Comparison of ENCODE assay signal across 18 cellular contexts in the genomic region with DNA sequence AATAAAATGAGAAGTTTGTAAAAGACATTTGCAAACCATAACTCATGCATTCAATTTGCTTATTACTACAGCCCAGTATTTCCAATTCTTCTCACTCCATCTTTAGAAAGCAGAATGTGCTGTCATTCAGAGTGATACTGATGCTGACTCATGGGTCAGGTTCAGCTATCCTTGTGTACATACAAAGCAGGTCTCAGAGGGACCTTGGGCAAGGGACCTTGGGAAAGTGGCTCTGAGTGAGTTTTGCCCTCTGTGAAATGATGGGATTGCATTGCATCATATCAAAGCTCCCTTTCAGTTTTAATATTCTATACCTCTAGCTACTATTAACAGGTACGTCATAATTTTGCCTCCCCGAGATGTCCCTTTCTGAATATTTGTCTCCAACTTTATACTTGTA.
A peak's percentile ranks its signal among the peaks of the same experiment; 100 is the strongest.
DNase-seq lines count a peak whose midpoint lies in the region; ATAC-seq, FAIRE-seq and TF ChIP-seq lines count a peak whose summit lies in the region.
"Had no signal": no experiment of that assay in that cellular context is flagged by ENCODE, and none has a peak within 500 bp of the region (broad histone marks: within the 10 kb centered on the region; RNA-seq: fewer than 3 reads in every experiment).

No MANE protein-coding gene starts in this region.

- no peak overlapping the region for H2AFZ ChIP-seq in astrocyte (ENCODE audit: low read depth, low read length)

- H3K36me3 ChIP-seq in astrocyte (ENCODE audit: insufficient read depth, low read length) (no peaks in the 10 kb centered on the region), liver (ENCODE audit: control insufficient read depth in 4 of 4, insufficient read depth in 3 of 4, low read depth in 1 of 4, low read length in 3 of 4) (no peaks in the 10 kb centered on the region)

- no peaks in the 10 kb centered on the region for H4K20me1 ChIP-seq in astrocyte (ENCODE audit: insufficient read depth, low read length)

- H3K27ac ChIP-seq in astrocyte (ENCODE audit: low read depth, low read length) (no peak overlapping the region), liver (ENCODE audit: low read depth in 1 of 2, low read length in 2 of 2) (no peak overlapping the region)

- TF ChIP-seq CTCF in astrocyte (IDR thresholded peaks at IDR 0.05; ENCODE audit: insufficient read depth, low read depth, low read length), result no peak
- no peak for TF ChIP-seq CTCF in liver (IDR thresholded peaks at IDR 0.05; ENCODE audit: low read depth, low read length, missing input control)
- no peak for TF ChIP-seq CTCF in endothelial cell (IDR thresholded peaks at IDR 0.05; ENCODE audit: unreplicated experiment)

- H3K9me3 ChIP-seq in astrocyte (ENCODE audit: insufficient read depth, low read depth, low read length), result no peaks in the 10 kb centered on the region
- H3K9me3 ChIP-seq in liver (ENCODE audit: control insufficient read depth in 4 of 4, low read length in 3 of 4), result no peaks in the 10 kb centered on the region

- FAIRE-seq in astrocyte (lab: Jason Lieb, UNC), result no peak
- FAIRE-seq: D721Med, RCC 7860 had no signal

- ATAC-seq in HG03457 (IDR thresholded peaks at IDR 0.05; ENCODE audit: unreplicated experiment), result no peak

- peak overlapping the region; percentile 94 for H3K27ac Mint-ChIP-seq in astrocyte (ENCODE audit: unreplicated experiment)
- H3K27ac Mint-ChIP-seq in endothelial cell (ENCODE audit: unreplicated experiment), result no peak overlapping the region
- H3K27ac Mint-ChIP-seq: CD4-positive, alpha-beta T cell had no signal

- no peaks in the 10 kb centered on the region for H3K27me3 Mint-ChIP-seq in astrocyte (ENCODE audit: low read depth, unreplicated experiment)
- H3K27me3 Mint-ChIP-seq in endothelial cell (ENCODE audit: unreplicated experiment), result no peaks in the 10 kb centered on the region
- H3K27me3 Mint-ChIP-seq: CD4-positive, alpha-beta T cell had no signal

- H3K4me2 ChIP-seq in astrocyte (ENCODE audit: low read length), result no peak overlapping the region

- H3K4me3 Mint-ChIP-seq in astrocyte (ENCODE audit: unreplicated experiment) (no peak overlapping the region), endothelial cell (ENCODE audit: unreplicated experiment) (no peak overlapping the region)
- H3K4me3 Mint-ChIP-seq: CD4-positive, alpha-beta T cell had no signal

- 73% methylated on average over 2 of the region's 2 CpGs for WGBS in liver

- H3K9me3 Mint-ChIP-seq in astrocyte (ENCODE audit: unreplicated experiment) (no peaks in the 10 kb centered on the region), endothelial cell (ENCODE audit: unreplicated experiment) (no peaks in the 10 kb centered on the region)
- H3K9me3 Mint-ChIP-seq: CD4-positive, alpha-beta T cell had no signal

- H3K4me3 ChIP-seq in astrocyte (ENCODE audit: insufficient read depth, low read depth, low read length) (no peak overlapping the region), liver (ENCODE audit: low read depth in 1 of 3, low read length in 3 of 3) (no peak overlapping the region)

- H3K27me3 ChIP-seq in astrocyte (ENCODE audit: insufficient read depth, low read length) (no peaks in the 10 kb centered on the region), liver (ENCODE audit: control insufficient read depth in 4 of 4, insufficient read depth in 4 of 4, low read length in 3 of 4) (no peaks in the 10 kb centered on the region)

- H3K9ac ChIP-seq in astrocyte (ENCODE audit: low read length) (no peak overlapping the region), liver (ENCODE audit: low read depth in 1 of 2, low read length in 2 of 2) (no peak overlapping the region)

- DNase-seq in DMS53 treated with DMSO at 0.1 percent for 48 hours (lab: John Stamatoyannopoulos, UW; ENCODE audit: unreplicated experiment) (peak; percentile 3), HT1080 (ENCODE audit: low read depth) (peak; percentile 15), astrocyte (ENCODE audit: low read depth) (no peak), endothelial cell (ENCODE audit: low spot score) (no peak), putamen (ENCODE audit: low spot score) (no peak)
- no peak for DNase-seq in central memory CD4-positive, alpha-beta T cell
- DNase-seq: AML-193; CD4-positive, alpha-beta T cell; H7; NCI-H1105 treated with DMSO at 0.1 percent for 48 hours; NCI-H1930; NCI-H2171 treated with DMSO at 0.1 percent for 48 hours; NCI-H510A treated with DMSO at 0.1 percent for 48 hours; SHP77 treated with DMSO at 0.1 percent for 48 hours had no signal

- H3K4me1 ChIP-seq in astrocyte (ENCODE audit: insufficient read depth, low read length) (peaks cover 18% of the 10 kb centered on the region), liver (ENCODE audit: control insufficient read depth in 4 of 4, insufficient read depth in 4 of 4, low read length in 3 of 4) (no peaks in the 10 kb centered on the region)

- H3K4me1 Mint-ChIP-seq in astrocyte (ENCODE audit: low read depth, unreplicated experiment) (peaks cover 47% of the 10 kb centered on the region), endothelial cell (ENCODE audit: unreplicated experiment) (no peaks in the 10 kb centered on the region)

- no peaks in the 10 kb centered on the region for H3K79me2 ChIP-seq in astrocyte (ENCODE audit: insufficient read depth, low read length)

- H3K36me3 Mint-ChIP-seq in astrocyte (ENCODE audit: low read depth, unreplicated experiment) (no peaks in the 10 kb centered on the region), endothelial cell (ENCODE audit: low read depth, unreplicated experiment) (no peaks in the 10 kb centered on the region)

- TF ChIP-seq RAD21 in liver (IDR thresholded peaks at IDR 0.05), result peak in 1 of 2 donors; percentile 16

TF ChIP-seq in liver, 16 proteins besides CTCF, POLR2A, EP300 and RAD21:
- TF ChIP-seq, protein P1, sequence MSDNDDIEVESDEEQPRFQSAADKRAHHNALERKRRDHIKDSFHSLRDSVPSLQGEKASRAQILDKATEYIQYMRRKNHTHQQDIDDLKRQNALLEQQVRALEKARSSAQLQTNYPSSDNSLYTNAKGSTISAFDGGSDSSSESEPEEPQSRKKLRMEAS (IDR thresholded peaks at IDR 0.05), result no peak
- TF ChIP-seq JUND (IDR thresholded peaks at IDR 0.05) (no peak), FOXA1 (IDR thresholded peaks at IDR 0.05) (no peak), EGR1 (IDR thresholded peaks at IDR 0.05; ENCODE audit: low read depth in 2 of 2) (no peak), HNF4A (conservative IDR thresholded peaks at IDR 0.05) (peak in 1 of 2 donors; percentile 67), TAF1 (conservative IDR thresholded peaks at IDR 0.05) (no peak), NR2F2 (IDR thresholded peaks at IDR 0.05) (no peak), HNF4G (IDR thresholded peaks at IDR 0.05) (no peak), GABPA (IDR thresholded peaks at IDR 0.05 in 1 of 2, conservative IDR thresholded peaks at IDR 0.05 in 1 of 2) (no peak), RXRA (IDR thresholded peaks at IDR 0.05) (peak in 1 of 2 donors; percentile 64), FOXA2 (IDR thresholded peaks at IDR 0.05) (peak; percentile 68), SP1 (IDR thresholded peaks at IDR 0.05) (no peak), YY1 (IDR thresholded peaks at IDR 0.05) (no peak)
- TF ChIP-seq, protein P2, sequence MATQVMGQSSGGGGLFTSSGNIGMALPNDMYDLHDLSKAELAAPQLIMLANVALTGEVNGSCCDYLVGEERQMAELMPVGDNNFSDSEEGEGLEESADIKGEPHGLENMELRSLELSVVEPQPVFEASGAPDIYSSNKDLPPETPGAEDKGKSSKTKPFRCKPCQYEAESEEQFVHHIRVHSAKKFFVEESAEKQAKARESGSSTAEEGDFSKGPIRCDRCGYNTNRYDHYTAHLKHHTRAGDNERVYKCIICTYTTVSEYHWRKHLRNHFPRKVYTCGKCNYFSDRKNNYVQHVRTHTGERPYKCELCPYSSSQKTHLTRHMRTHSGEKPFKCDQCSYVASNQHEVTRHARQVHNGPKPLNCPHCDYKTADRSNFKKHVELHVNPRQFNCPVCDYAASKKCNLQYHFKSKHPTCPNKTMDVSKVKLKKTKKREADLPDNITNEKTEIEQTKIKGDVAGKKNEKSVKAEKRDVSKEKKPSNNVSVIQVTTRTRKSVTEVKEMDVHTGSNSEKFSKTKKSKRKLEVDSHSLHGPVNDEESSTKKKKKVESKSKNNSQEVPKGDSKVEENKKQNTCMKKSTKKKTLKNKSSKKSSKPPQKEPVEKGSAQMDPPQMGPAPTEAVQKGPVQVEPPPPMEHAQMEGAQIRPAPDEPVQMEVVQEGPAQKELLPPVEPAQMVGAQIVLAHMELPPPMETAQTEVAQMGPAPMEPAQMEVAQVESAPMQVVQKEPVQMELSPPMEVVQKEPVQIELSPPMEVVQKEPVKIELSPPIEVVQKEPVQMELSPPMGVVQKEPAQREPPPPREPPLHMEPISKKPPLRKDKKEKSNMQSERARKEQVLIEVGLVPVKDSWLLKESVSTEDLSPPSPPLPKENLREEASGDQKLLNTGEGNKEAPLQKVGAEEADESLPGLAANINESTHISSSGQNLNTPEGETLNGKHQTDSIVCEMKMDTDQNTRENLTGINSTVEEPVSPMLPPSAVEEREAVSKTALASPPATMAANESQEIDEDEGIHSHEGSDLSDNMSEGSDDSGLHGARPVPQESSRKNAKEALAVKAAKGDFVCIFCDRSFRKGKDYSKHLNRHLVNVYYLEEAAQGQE (IDR thresholded peaks at IDR 0.05), result no peak
- TF ChIP-seq, protein P3, sequence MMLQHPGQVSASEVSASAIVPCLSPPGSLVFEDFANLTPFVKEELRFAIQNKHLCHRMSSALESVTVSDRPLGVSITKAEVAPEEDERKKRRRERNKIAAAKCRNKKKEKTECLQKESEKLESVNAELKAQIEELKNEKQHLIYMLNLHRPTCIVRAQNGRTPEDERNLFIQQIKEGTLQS (IDR thresholded peaks at IDR 0.05), result no peak
- TF ChIP-seq, protein P4, sequence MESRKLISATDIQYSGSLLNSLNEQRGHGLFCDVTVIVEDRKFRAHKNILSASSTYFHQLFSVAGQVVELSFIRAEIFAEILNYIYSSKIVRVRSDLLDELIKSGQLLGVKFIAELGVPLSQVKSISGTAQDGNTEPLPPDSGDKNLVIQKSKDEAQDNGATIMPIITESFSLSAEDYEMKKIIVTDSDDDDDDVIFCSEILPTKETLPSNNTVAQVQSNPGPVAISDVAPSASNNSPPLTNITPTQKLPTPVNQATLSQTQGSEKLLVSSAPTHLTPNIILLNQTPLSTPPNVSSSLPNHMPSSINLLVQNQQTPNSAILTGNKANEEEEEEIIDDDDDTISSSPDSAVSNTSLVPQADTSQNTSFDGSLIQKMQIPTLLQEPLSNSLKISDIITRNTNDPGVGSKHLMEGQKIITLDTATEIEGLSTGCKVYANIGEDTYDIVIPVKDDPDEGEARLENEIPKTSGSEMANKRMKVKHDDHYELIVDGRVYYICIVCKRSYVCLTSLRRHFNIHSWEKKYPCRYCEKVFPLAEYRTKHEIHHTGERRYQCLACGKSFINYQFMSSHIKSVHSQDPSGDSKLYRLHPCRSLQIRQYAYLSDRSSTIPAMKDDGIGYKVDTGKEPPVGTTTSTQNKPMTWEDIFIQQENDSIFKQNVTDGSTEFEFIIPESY (IDR thresholded peaks at IDR 0.05), result no peak

Comparison
In these comparisons a context has a peak if more than half of its experiments do, and no peak if none do; other contexts are left out.
1. DNase-seq: peak in DMS53 treated with DMSO at 0.1 percent for 48 hours (single experiment) and HT1080 (single experiment); none in astrocyte (single experiment), endothelial cell (single experiment), putamen (single experiment) and central memory CD4-positive, alpha-beta T cell (single experiment).